In the genomic region with DNA sequence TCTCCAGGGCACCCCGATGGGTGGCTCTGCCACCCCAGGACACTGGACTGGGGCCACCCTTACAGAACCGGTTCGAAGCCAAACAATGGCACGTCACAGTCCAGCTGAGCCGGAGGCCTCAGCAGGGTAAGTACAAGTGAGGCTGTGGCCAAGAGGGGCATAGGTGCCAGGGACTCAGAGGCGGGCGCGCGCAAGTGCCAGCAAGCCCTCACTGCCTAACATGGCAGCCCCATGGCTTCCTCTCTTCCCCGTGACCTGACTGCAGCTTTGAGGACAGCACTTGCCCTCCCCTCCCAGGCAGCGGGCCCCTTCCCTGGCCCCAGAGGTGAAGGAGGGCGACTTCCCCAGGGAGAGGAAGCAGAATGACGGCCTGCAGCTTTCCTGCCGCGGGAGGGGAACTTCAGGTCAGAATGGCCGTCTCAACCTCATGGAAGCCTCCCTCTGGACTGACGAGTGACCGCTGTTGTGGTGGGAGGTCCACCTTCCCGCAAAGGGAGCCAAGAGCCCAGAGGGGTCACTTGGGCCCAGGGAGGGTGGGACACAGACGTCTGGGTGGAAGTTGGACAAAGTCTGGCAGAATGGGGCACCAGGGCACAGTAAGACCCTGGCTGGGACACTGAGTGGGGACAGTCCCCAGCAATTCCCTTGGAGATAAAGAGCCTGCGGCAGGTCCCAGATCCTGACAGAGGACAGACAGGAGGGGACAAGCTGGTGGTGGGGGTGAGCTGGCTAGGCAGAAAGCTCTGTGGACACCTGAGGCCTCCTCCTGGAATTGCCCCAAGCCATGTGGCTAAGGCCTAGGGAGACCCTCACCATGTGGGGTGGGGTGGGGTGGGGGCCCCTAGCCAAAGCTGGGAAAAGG, we compare ENCODE assay signal across 1 cellular context.
TF ChIP-seq lines count a peak whose summit lies in the region.

No MANE protein-coding gene starts in this region.

TF ChIP-seq in IMR-90, 13 proteins besides CTCF, POLR2A, EP300 and RAD21:
- TF ChIP-seq MAFK (IDR thresholded peaks at IDR 0.05; ENCODE audit: low read depth, low read length) (no peak), BHLHE40 (IDR thresholded peaks at IDR 0.05; ENCODE audit: low read depth, low read length) (no peak), SMC3 (IDR thresholded peaks at IDR 0.05; ENCODE audit: low read depth, low read length) (no peak), NFE2L2 (IDR thresholded peaks at IDR 0.05; ENCODE audit: low read depth, low read length) (no peak), MAZ (IDR thresholded peaks at IDR 0.05; ENCODE audit: borderline replicate concordance, low read depth, low read length) (no peak), MXI1 (IDR thresholded peaks at IDR 0.05; ENCODE audit: borderline replicate concordance, low read depth, low read length) (no peak), RCOR1 (IDR thresholded peaks at IDR 0.05; ENCODE audit: insufficient replicate concordance, low read length) (no peak), CHD1 (IDR thresholded peaks at IDR 0.05; ENCODE audit: low read depth, low read length) (no peak), RFX5 (IDR thresholded peaks at IDR 0.05; ENCODE audit: low read depth, low read length) (no peak), CEBPB (IDR thresholded peaks at IDR 0.05; ENCODE audit: low read depth, low read length) (no peak), FOS (IDR thresholded peaks at IDR 0.05; ENCODE audit: low read depth, low read length) (no peak)
- TF ChIP-seq, protein P1, sequence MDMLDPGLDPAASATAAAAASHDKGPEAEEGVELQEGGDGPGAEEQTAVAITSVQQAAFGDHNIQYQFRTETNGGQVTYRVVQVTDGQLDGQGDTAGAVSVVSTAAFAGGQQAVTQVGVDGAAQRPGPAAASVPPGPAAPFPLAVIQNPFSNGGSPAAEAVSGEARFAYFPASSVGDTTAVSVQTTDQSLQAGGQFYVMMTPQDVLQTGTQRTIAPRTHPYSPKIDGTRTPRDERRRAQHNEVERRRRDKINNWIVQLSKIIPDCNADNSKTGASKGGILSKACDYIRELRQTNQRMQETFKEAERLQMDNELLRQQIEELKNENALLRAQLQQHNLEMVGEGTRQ (IDR thresholded peaks at IDR 0.05; ENCODE audit: low read depth, low read length): no peak
- TF ChIP-seq, protein P2, sequence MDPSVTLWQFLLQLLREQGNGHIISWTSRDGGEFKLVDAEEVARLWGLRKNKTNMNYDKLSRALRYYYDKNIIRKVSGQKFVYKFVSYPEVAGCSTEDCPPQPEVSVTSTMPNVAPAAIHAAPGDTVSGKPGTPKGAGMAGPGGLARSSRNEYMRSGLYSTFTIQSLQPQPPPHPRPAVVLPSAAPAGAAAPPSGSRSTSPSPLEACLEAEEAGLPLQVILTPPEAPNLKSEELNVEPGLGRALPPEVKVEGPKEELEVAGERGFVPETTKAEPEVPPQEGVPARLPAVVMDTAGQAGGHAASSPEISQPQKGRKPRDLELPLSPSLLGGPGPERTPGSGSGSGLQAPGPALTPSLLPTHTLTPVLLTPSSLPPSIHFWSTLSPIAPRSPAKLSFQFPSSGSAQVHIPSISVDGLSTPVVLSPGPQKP (IDR thresholded peaks at IDR 0.05; ENCODE audit: borderline replicate concordance, low read depth, low read length): no peak
